ENCODE assay signal across 19 cellular contexts in genomic region chr18:49398331-49398730, GRCh38.
DNase-seq lines count a peak whose midpoint lies in the region; ATAC-seq and TF ChIP-seq lines count a peak whose summit lies in the region.
"Had no signal": no experiment of that assay in that cellular context is flagged by ENCODE, and none has a peak within 500 bp of the region (broad histone marks: within the 10 kb centered on the region; RNA-seq: fewer than 3 reads in every experiment).

No MANE protein-coding gene starts in this region.

- CTCF ChIA-PET in activated CD4-positive, alpha-beta memory T cell treated with anti-CD3 and anti-CD28 coated beads, Interleukin-2, amount 10 ng/mL, durations not matched to agents 7 days and 5 days (lab: Charles Lee) = no interaction called here

- peak overlapping the region; percentile 2 for H3K27ac ChIP-seq in angular gyrus (ENCODE audit: low read depth, low read length)
- peak overlapping the region; percentile 64 for H3K27ac ChIP-seq in substantia nigra (ENCODE audit: low read depth, low read length, poor library complexity, severe bottlenecking)
- H3K27ac ChIP-seq in osteoblast (ENCODE audit: low read depth, low read length) = no peak overlapping the region
- H3K27ac ChIP-seq: KMS-11, Peyer's patch, thyroid gland had no signal

- no peak for TF ChIP-seq CTCF in osteoblast (IDR thresholded peaks at IDR 0.05; ENCODE audit: extremely low read depth, low read depth, low read length)

- H3K4me3 Mint-ChIP-seq in activated CD4-positive, alpha-beta memory T cell treated with anti-CD3 and anti-CD28 coated beads, Interleukin-2, amount 10 ng/mL, durations not matched to agents 7 days and 5 days = no peak overlapping the region

- no peaks in the 10 kb centered on the region for H3K27me3 ChIP-seq in osteoblast (ENCODE audit: insufficient read depth, low read length)
- H3K27me3 ChIP-seq: Peyer's patch, thyroid gland had no signal

- DNase-seq in GM03348 (ENCODE audit: low spot score) (peak; percentile 7), medulla oblongata (ENCODE audit: extremely low spot score) (peak; percentile 59), substantia nigra (lab: John Stamatoyannopoulos, UW) (peak in 24 of 49 donors; percentile 5 to 51 (median 16)), osteoblast (ENCODE audit: insufficient read length, low spot score, missing footprints) (no peak)
- no peak for DNase-seq in activated CD4-positive, alpha-beta memory T cell treated with anti-CD3 and anti-CD28 coated beads, Interleukin-2, amount 10 ng/mL, durations not matched to agents 7 days and 5 days
- DNase-seq: DMS 273 treated with DMSO at 0.1 percent for 48 hours; NCI-H1105; NCI-H2081 treated with DMSO at 0.1 percent for 48 hours; NCI-H446 treated with DMSO at 0.1 percent for 48 hours; Peyer's patch; right cardiac atrium; stimulated activated CD4-positive, alpha-beta T cell treated with anti-CD3 and anti-CD28 coated beads, Interleukin-15, amount 100 ng/mL, for 24 hours; T-helper 9 cell; thyroid gland had no signal

- peaks cover 20% of the 10 kb centered on the region for H3K36me3 Mint-ChIP-seq in activated CD4-positive, alpha-beta memory T cell treated with anti-CD3 and anti-CD28 coated beads, Interleukin-2, amount 10 ng/mL, durations not matched to agents 7 days and 5 days (ENCODE audit: low read depth)

- H3K79me2 ChIP-seq in osteoblast (ENCODE audit: insufficient read depth, low read length) = peaks cover 30% of the 10 kb centered on the region

- no peak for ATAC-seq in HG02759 (IDR thresholded peaks at IDR 0.05; ENCODE audit: unreplicated experiment)

- H3K4me1 Mint-ChIP-seq in activated CD4-positive, alpha-beta memory T cell treated with anti-CD3 and anti-CD28 coated beads, Interleukin-2, amount 10 ng/mL, durations not matched to agents 7 days and 5 days = peaks cover 38% of the 10 kb centered on the region

- no peaks in the 10 kb centered on the region for H3K4me1 ChIP-seq in osteoblast (ENCODE audit: insufficient read depth, low read length)

- H3K27me3 Mint-ChIP-seq in activated CD4-positive, alpha-beta memory T cell treated with anti-CD3 and anti-CD28 coated beads, Interleukin-2, amount 10 ng/mL, durations not matched to agents 7 days and 5 days = no peaks in the 10 kb centered on the region

- POLR2A ChIA-PET in activated CD4-positive, alpha-beta memory T cell treated with anti-CD3 and anti-CD28 coated beads, Interleukin-2, amount 10 ng/mL, durations not matched to agents 7 days and 5 days (lab: Charles Lee) = interaction anchor here (1.2 kb wide), 1 partner anchor 10 kb away, joined by 4 read pairs; no protein-coding TSS in a partner anchor

- no peak overlapping the region for H3K4me3 ChIP-seq in osteoblast (ENCODE audit: insufficient read depth, low read length)
- H3K4me3 ChIP-seq: Peyer's patch, thyroid gland had no signal

- no peak overlapping the region for H2AFZ ChIP-seq in osteoblast (ENCODE audit: low read length)

- peaks cover 15% of the 10 kb centered on the region for H4K20me1 ChIP-seq in osteoblast (ENCODE audit: insufficient read depth, low read length)

- H3K27ac Mint-ChIP-seq in activated CD4-positive, alpha-beta memory T cell treated with anti-CD3 and anti-CD28 coated beads, Interleukin-2, amount 10 ng/mL, durations not matched to agents 7 days and 5 days = no peak overlapping the region
- H3K27ac Mint-ChIP-seq: activated naive CD4-positive, alpha-beta T cell treated with anti-CD3 and anti-CD28 coated beads, Interleukin-2, amount 50 U/mL, for 72 hours had no signal

- H3K4me2 ChIP-seq in osteoblast (ENCODE audit: insufficient read depth, low read length) = no peak overlapping the region
- H3K4me2 ChIP-seq: KMS-11, SK-N-SH had no signal

- H3K9me3 ChIP-seq in osteoblast (ENCODE audit: low read depth, low read length) = no peaks in the 10 kb centered on the region
- H3K9me3 ChIP-seq: Peyer's patch, SK-N-SH, thyroid gland had no signal

- no peaks in the 10 kb centered on the region for H3K36me3 ChIP-seq in osteoblast (ENCODE audit: insufficient read depth, low read length)
- H3K36me3 ChIP-seq: Peyer's patch, thyroid gland had no signal

- H3K9me3 Mint-ChIP-seq in activated CD4-positive, alpha-beta memory T cell treated with anti-CD3 and anti-CD28 coated beads, Interleukin-2, amount 10 ng/mL, durations not matched to agents 7 days and 5 days = peaks cover 8% of the 10 kb centered on the region

Comparison
In these comparisons a context has a peak if more than half of its experiments do, and no peak if none do; other contexts are left out.
1. DNase-seq: peak in GM03348 (single experiment) and medulla oblongata (single experiment); none in osteoblast (single experiment) and activated CD4-positive, alpha-beta memory T cell treated with anti-CD3 and anti-CD28 coated beads, Interleukin-2, amount 10 ng/mL, durations not matched to agents 7 days and 5 days (single experiment).